In the genomic region with DNA sequence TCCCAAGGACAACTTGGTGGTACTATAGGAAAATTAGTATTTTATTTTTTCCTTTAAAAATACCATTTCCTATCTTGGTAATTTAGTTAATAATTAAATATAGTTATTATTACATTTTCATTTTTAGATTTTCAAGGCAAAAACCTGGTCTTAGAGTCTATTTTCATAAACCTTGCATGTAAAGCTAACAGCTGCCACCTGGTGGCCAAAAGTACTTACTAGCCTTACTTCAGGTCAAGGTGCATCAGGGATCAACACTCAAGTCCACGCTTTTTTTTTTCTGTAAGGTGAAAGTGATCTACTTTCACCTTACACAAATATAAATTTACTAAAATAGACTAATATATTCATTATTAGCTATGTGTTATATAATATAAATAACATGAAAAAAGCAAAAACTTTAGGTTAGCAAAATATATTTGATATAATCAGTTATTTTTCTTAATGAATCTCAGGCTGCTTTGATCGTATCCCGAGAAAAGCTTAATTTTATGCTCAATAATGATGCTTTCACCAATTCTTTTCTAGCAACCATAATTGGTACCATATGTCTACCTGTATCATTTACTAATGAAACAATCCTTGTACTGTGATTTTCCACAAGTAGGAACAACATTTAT, we compare ENCODE assay signal across 8 cellular contexts.
A peak's percentile ranks its signal among the peaks of the same experiment; 100 is the strongest.
DNase-seq lines count a peak whose midpoint lies in the region; ATAC-seq and TF ChIP-seq lines count a peak whose summit lies in the region.

No MANE protein-coding gene starts in this region.

- H3K27me3 ChIP-seq in colonic mucosa (no peaks in the 10 kb centered on the region), liver (ENCODE audit: control insufficient read depth in 4 of 4, insufficient read depth in 4 of 4, low read length in 3 of 4) (no peaks in the 10 kb centered on the region)

- peak; percentile 58 for DNase-seq in GF-D8 (lab: John Stamatoyannopoulos, UW)
- peak; percentile 30 for DNase-seq in NCI-H345 treated with DMSO at 0.1 percent for 48 hours (lab: John Stamatoyannopoulos, UW; ENCODE audit: unreplicated experiment)
- DNase-seq in activated CD4-positive, alpha-beta T cell treated with anti-CD3 and anti-CD28 coated beads for 4 hours = peak; percentile 73 to 74
- DNase-seq in colonic mucosa = peak; percentile 84
- DNase-seq in stimulated activated CD4-positive, alpha-beta T cell treated with anti-CD3 and anti-CD28 coated beads, TNF-alpha, amount 100 ng/mL, for 1 hour (ENCODE audit: low read depth in 3 of 3, low spot score in 1 of 3) = peak; percentile 18 to 41 (median 38)

- no peak overlapping the region for H3K27ac ChIP-seq in colonic mucosa
- no peak overlapping the region for H3K27ac ChIP-seq in liver (ENCODE audit: low read depth in 1 of 2, low read length in 2 of 2)

- H3K9me3 ChIP-seq in colonic mucosa = no peaks in the 10 kb centered on the region
- no peaks in the 10 kb centered on the region for H3K9me3 ChIP-seq in liver (ENCODE audit: control insufficient read depth in 4 of 4, low read length in 3 of 4)

- peak; percentile 79 for TF ChIP-seq CTCF in colonic mucosa (IDR thresholded peaks at IDR 0.05)
- TF ChIP-seq CTCF in liver (IDR thresholded peaks at IDR 0.05; ENCODE audit: low read depth, low read length, missing input control) = peak; percentile 75

- 65% methylated on average over 3 of the region's 3 CpGs for WGBS in liver

- H3K9ac ChIP-seq in colonic mucosa (ENCODE audit: low read depth in 2 of 2, low read length in 2 of 2) = no peak overlapping the region
- H3K9ac ChIP-seq in liver (ENCODE audit: low read depth in 1 of 2, low read length in 2 of 2) = no peak overlapping the region

- H3K4me3 ChIP-seq in colonic mucosa (no peak overlapping the region), liver (ENCODE audit: low read depth in 1 of 3, low read length in 3 of 3) (no peak overlapping the region)

- ATAC-seq in HG03060 (IDR thresholded peaks at IDR 0.05; ENCODE audit: low read depth, unreplicated experiment) = peak; percentile 49
- ATAC-seq in GM19324 (IDR thresholded peaks at IDR 0.05; ENCODE audit: low FRiP score, unreplicated experiment) = no peak

- no peaks in the 10 kb centered on the region for H3K4me1 ChIP-seq in colonic mucosa
- H3K4me1 ChIP-seq in liver (ENCODE audit: control insufficient read depth in 4 of 4, insufficient read depth in 4 of 4, low read length in 3 of 4) = peaks cover 0 to 14% (median 8%) of the 10 kb centered on the region in 4 donors

- H3K36me3 ChIP-seq in colonic mucosa (no peaks in the 10 kb centered on the region), liver (ENCODE audit: control insufficient read depth in 4 of 4, insufficient read depth in 3 of 4, low read depth in 1 of 4, low read length in 3 of 4) (peaks cover 0 to 5% (median 1%) of the 10 kb centered on the region in 4 donors)

- TF ChIP-seq RAD21 in liver (IDR thresholded peaks at IDR 0.05) = peak; percentile 83 to 86

- intact Hi-C loops in colonic mucosa (cut with DNase I) = loop anchor here (2.0 kb wide), 1 partner anchor 65 kb away; no protein-coding TSS in a partner anchor

TF ChIP-seq in liver, 16 proteins besides CTCF, POLR2A, EP300 and RAD21:
- TF ChIP-seq TAF1 (conservative IDR thresholded peaks at IDR 0.05) = no peak
- peak; percentile 30 for TF ChIP-seq NR2F2 (IDR thresholded peaks at IDR 0.05)
- TF ChIP-seq EGR1 (IDR thresholded peaks at IDR 0.05; ENCODE audit: low read depth in 2 of 2) = no peak
- no peak for TF ChIP-seq FOXA1 (IDR thresholded peaks at IDR 0.05)
- TF ChIP-seq, protein P1, sequence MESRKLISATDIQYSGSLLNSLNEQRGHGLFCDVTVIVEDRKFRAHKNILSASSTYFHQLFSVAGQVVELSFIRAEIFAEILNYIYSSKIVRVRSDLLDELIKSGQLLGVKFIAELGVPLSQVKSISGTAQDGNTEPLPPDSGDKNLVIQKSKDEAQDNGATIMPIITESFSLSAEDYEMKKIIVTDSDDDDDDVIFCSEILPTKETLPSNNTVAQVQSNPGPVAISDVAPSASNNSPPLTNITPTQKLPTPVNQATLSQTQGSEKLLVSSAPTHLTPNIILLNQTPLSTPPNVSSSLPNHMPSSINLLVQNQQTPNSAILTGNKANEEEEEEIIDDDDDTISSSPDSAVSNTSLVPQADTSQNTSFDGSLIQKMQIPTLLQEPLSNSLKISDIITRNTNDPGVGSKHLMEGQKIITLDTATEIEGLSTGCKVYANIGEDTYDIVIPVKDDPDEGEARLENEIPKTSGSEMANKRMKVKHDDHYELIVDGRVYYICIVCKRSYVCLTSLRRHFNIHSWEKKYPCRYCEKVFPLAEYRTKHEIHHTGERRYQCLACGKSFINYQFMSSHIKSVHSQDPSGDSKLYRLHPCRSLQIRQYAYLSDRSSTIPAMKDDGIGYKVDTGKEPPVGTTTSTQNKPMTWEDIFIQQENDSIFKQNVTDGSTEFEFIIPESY (IDR thresholded peaks at IDR 0.05) = no peak
- TF ChIP-seq RXRA (IDR thresholded peaks at IDR 0.05) = no peak
- TF ChIP-seq HNF4A (conservative IDR thresholded peaks at IDR 0.05) = peak; percentile 50 to 75
- TF ChIP-seq, protein P2, sequence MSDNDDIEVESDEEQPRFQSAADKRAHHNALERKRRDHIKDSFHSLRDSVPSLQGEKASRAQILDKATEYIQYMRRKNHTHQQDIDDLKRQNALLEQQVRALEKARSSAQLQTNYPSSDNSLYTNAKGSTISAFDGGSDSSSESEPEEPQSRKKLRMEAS (IDR thresholded peaks at IDR 0.05) = no peak
- no peak for TF ChIP-seq SP1 (IDR thresholded peaks at IDR 0.05)
- TF ChIP-seq YY1 (IDR thresholded peaks at IDR 0.05) = no peak
- TF ChIP-seq, protein P3, sequence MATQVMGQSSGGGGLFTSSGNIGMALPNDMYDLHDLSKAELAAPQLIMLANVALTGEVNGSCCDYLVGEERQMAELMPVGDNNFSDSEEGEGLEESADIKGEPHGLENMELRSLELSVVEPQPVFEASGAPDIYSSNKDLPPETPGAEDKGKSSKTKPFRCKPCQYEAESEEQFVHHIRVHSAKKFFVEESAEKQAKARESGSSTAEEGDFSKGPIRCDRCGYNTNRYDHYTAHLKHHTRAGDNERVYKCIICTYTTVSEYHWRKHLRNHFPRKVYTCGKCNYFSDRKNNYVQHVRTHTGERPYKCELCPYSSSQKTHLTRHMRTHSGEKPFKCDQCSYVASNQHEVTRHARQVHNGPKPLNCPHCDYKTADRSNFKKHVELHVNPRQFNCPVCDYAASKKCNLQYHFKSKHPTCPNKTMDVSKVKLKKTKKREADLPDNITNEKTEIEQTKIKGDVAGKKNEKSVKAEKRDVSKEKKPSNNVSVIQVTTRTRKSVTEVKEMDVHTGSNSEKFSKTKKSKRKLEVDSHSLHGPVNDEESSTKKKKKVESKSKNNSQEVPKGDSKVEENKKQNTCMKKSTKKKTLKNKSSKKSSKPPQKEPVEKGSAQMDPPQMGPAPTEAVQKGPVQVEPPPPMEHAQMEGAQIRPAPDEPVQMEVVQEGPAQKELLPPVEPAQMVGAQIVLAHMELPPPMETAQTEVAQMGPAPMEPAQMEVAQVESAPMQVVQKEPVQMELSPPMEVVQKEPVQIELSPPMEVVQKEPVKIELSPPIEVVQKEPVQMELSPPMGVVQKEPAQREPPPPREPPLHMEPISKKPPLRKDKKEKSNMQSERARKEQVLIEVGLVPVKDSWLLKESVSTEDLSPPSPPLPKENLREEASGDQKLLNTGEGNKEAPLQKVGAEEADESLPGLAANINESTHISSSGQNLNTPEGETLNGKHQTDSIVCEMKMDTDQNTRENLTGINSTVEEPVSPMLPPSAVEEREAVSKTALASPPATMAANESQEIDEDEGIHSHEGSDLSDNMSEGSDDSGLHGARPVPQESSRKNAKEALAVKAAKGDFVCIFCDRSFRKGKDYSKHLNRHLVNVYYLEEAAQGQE (IDR thresholded peaks at IDR 0.05) = no peak
- TF ChIP-seq, protein P4, sequence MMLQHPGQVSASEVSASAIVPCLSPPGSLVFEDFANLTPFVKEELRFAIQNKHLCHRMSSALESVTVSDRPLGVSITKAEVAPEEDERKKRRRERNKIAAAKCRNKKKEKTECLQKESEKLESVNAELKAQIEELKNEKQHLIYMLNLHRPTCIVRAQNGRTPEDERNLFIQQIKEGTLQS (IDR thresholded peaks at IDR 0.05) = no peak
- peak; percentile 52 for TF ChIP-seq HNF4G (IDR thresholded peaks at IDR 0.05)
TF ChIP-seq in liver: peak in this region for 3.

Comparison
In these comparisons a context has a peak if more than half of its experiments do, and no peak if none do; other contexts are left out.
1. DNase-seq: peak in every context shown above with its lines; median percentile 84 in colonic mucosa; 74 in activated CD4-positive, alpha-beta T cell treated with anti-CD3 and anti-CD28 coated beads for 4 hours; 58 in GF-D8; 38 in stimulated activated CD4-positive, alpha-beta T cell treated with anti-CD3 and anti-CD28 coated beads, TNF-alpha, amount 100 ng/mL, for 1 hour; 30 in NCI-H345 treated with DMSO at 0.1 percent for 48 hours.